Comparison of ENCODE assay signal across 9 cellular contexts in the genomic region with DNA sequence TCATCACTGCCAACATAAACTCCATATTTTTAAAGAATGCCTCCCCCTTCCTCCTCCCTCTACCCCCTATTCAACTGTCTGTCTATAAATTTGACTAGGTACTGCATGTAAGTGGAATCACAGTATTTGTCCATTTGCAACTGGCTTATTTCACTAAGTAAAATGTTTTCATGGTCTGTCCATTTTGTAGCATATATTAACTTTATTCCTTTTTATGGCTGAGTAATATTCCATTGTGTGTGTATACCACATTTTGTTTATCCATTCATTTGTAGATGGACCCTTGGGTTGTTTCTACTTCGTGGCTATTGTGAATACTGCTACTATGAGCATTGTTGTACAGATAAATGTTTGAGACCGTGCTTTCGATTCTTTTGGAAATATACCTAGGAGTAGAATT.
"Had no signal": no experiment of that assay in that cellular context is flagged by ENCODE, and none has a peak within 500 bp of the region (broad histone marks: within the 10 kb centered on the region; RNA-seq: fewer than 3 reads in every experiment).

No MANE protein-coding gene starts in this region.

- H3K9me3 ChIP-seq: HAP-1 had no signal

- H3K27ac ChIP-seq: GM23248, KMS-11 had no signal

- FAIRE-seq: HTR-8/SVneo had no signal

- H3K4me3 ChIP-seq: GM23248, HAP-1 had no signal

- DNase-seq: GM23248, GOT3, H7, IMR-90, KBM-7 had no signal

- H3K4me2 ChIP-seq: KMS-11 had no signal

- H3K4me1 ChIP-seq: HAP-1 had no signal

- ATAC-seq: HCT116 had no signal
